ENCODE assay signal across 8 cellular contexts in the genomic region with DNA sequence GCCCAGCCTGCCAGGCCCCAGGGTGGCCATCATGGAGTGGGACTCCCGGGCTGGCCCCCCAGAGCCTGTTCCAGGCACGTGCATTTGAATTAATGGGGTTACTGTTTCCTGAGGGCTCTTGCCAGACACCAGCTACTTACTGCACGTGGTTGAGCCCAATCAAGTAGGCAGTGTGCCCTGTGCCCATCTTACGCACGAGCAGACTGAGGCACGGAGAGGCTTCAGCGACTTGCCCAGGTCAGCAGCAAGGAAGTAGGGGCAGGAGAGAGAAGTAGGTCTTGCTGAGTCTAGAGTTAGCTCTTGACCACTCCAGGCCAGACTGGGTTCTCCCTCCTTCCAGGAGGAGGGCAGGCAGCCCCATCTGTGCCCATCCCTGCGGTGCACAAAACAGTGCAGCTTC.
A peak's percentile ranks its signal among the peaks of the same experiment; 100 is the strongest.
DNase-seq lines count a peak whose midpoint lies in the region; FAIRE-seq and TF ChIP-seq lines count a peak whose summit lies in the region.
"Had no signal": no experiment of that assay in that cellular context is flagged by ENCODE, and none has a peak within 500 bp of the region (broad histone marks: within the 10 kb centered on the region; RNA-seq: fewer than 3 reads in every experiment).

No MANE protein-coding gene starts in this region.

- H3K56ac ChIP-seq in H1 (replicated peaks; ENCODE audit: insufficient read length, low read depth, low read length), result no peak overlapping the region

- no peaks in the 10 kb centered on the region for H3F3A ChIP-seq in MM.1S (ENCODE audit: insufficient read depth, low read length)

- no peak overlapping the region for H2BK5ac ChIP-seq in H1 (ENCODE audit: low read depth, low read length)

- H3K4ac ChIP-seq in H1 (replicated peaks; ENCODE audit: insufficient read length, low read depth, low read length), result no peak overlapping the region

- no peak overlapping the region for H2BK120ac ChIP-seq in H1 (replicated peaks; ENCODE audit: low read depth, low read length)

- TF ChIP-seq CTCF in MM.1S (IDR thresholded peaks at IDR 0.05; ENCODE audit: low read length) (no peak), H1 (IDR thresholded peaks at IDR 0.05; ENCODE audit: control extremely low read depth in 1 of 3, insufficient read depth in 1 of 3, low read depth in 1 of 3, low read length in 3 of 3) (no peak), osteoblast (IDR thresholded peaks at IDR 0.05; ENCODE audit: extremely low read depth, low read depth, low read length) (no peak)

- no peak overlapping the region for H2BK12ac ChIP-seq in H1 (ENCODE audit: low read depth, low read length)

- peak overlapping the region; percentile 92; the same call in 1 of the 2 replicates for H2BK15ac ChIP-seq in H1 (ENCODE audit: low read length)

- POLR2A ChIA-PET in H1 (lab: Charles Lee; ENCODE audit: partially characterized antibody), result no interaction called here

- H3K27ac ChIP-seq in MM.1S (ENCODE audit: low read length) (no peak overlapping the region), H1 (ENCODE audit: low read depth, low read length) (no peak overlapping the region), osteoblast (ENCODE audit: low read depth, low read length) (no peak overlapping the region)
- H3K27ac ChIP-seq: prostate gland had no signal

- H3K9ac ChIP-seq in MM.1S (ENCODE audit: low read length) (no peak overlapping the region), H1 (replicated peaks in 1 of 4; ENCODE audit: extremely low read depth in 1 of 4, low read depth in 3 of 4, low read length in 3 of 4) (no peak overlapping the region)

- H3K23ac ChIP-seq in H1 (ENCODE audit: insufficient read length), result no peak overlapping the region

- H4K91ac ChIP-seq in H1 (replicated peaks; ENCODE audit: insufficient read length, low read length), result peak overlapping the region; percentile 28

- H3K14ac ChIP-seq in H1 (ENCODE audit: insufficient read length), result no peak overlapping the region

- no peak overlapping the region for H2BK20ac ChIP-seq in H1 (ENCODE audit: low read length)

- no peaks in the 10 kb centered on the region for H3K36me3 ChIP-seq in MM.1S (replicated peaks; ENCODE audit: insufficient read depth, low read length)
- H3K36me3 ChIP-seq in H1 (ENCODE audit: control insufficient read depth in 2 of 4, insufficient read depth in 4 of 4, low read length in 3 of 4), result no peaks in the 10 kb centered on the region
- H3K36me3 ChIP-seq in osteoblast (ENCODE audit: insufficient read depth, low read length), result no peaks in the 10 kb centered on the region
- H3K36me3 ChIP-seq: prostate gland had no signal

- H4K20me1 ChIP-seq in MM.1S (ENCODE audit: insufficient read depth, low read length), result no peaks in the 10 kb centered on the region
- H4K20me1 ChIP-seq in H1 (replicated peaks in 1 of 2; ENCODE audit: control insufficient read depth in 1 of 2, insufficient read depth in 2 of 2, low read length in 2 of 2), result no peaks in the 10 kb centered on the region
- no peaks in the 10 kb centered on the region for H4K20me1 ChIP-seq in osteoblast (ENCODE audit: insufficient read depth, low read length)

- no peak overlapping the region for H3K4me3 ChIP-seq in MM.1S (ENCODE audit: low read length)
- H3K4me3 ChIP-seq in H1 (ENCODE audit: extremely low read depth in 1 of 4, insufficient read depth in 2 of 4, low read depth in 3 of 4, low read length in 4 of 4), result peak overlapping the region in 1 of 4 experiments; percentile 29; a peak in 2 of 8 replicates
- H3K4me3 ChIP-seq in osteoblast (ENCODE audit: insufficient read depth, low read length), result peak overlapping the region; percentile 64
- H3K4me3 ChIP-seq: prostate gland had no signal

- H3K9me2 ChIP-seq in MM.1S (replicated peaks; ENCODE audit: insufficient read depth, low read length), result no peaks in the 10 kb centered on the region

- peak overlapping the region; percentile 63; the same call in 1 of the 2 replicates for H3K4me2 ChIP-seq in MM.1S (ENCODE audit: low read depth, low read length)
- H3K4me2 ChIP-seq in H1 (ENCODE audit: insufficient read depth in 1 of 2, low read depth in 2 of 2, low read length in 2 of 2), result peak overlapping the region; percentile 1 to 61; a peak in 1 of 4 replicates
- peak overlapping the region; percentile 81 for H3K4me2 ChIP-seq in osteoblast (ENCODE audit: insufficient read depth, low read length)

- H3K4me1 ChIP-seq in MM.1S (ENCODE audit: low read length) (no peaks in the 10 kb centered on the region), H1 (replicated peaks in 1 of 4; ENCODE audit: control insufficient read depth in 3 of 4, insufficient read depth in 4 of 4, low read length in 3 of 4) (peaks cover 0 to 8% (median 4%) of the 10 kb centered on the region in 4 experiments; a peak in 4 of 7 replicates), osteoblast (ENCODE audit: insufficient read depth, low read length) (no peaks in the 10 kb centered on the region)
- H3K4me1 ChIP-seq: prostate gland had no signal

- H2AFZ ChIP-seq in MM.1S (ENCODE audit: low read length) (peak overlapping the region; percentile 63; the same call in 1 of the 2 replicates), H1 (ENCODE audit: low read length) (no peak overlapping the region), osteoblast (ENCODE audit: low read length) (peak overlapping the region; percentile 93)

- no peak for TF ChIP-seq RAD21 in H1 (IDR thresholded peaks at IDR 0.05 in 1 of 2, conservative IDR thresholded peaks at IDR 0.05 in 1 of 2; ENCODE audit: low read depth in 2 of 2, low read length in 2 of 2)

- no peak overlapping the region; the same call in 1 of the 2 replicates for H3K18ac ChIP-seq in H1 (ENCODE audit: extremely low read depth, low read length)

- H3K79me2 ChIP-seq in MM.1S (ENCODE audit: low read length), result no peaks in the 10 kb centered on the region
- no peaks in the 10 kb centered on the region for H3K79me2 ChIP-seq in H1 (ENCODE audit: control insufficient read depth in 1 of 2, insufficient read depth in 2 of 2, low read length in 2 of 2)
- no peaks in the 10 kb centered on the region for H3K79me2 ChIP-seq in osteoblast (ENCODE audit: insufficient read depth, low read length)

- peak overlapping the region; percentile 28; the same call in 1 of the 2 replicates for H4K8ac ChIP-seq in H1 (ENCODE audit: extremely low read depth, insufficient read depth, low read length)

- H4K5ac ChIP-seq in H1 (ENCODE audit: insufficient read length, low read depth, low read length), result no peak overlapping the region

- CTCF ChIA-PET in H1 (lab: Charles Lee; ENCODE audit: partially characterized antibody), result interaction anchor here (0.6 to 2.9 kb wide), 29 partner anchors 10 to 778 kb away, joined by 3 to 13 read pairs (median 4); no protein-coding TSS in a partner anchor

- H2AK5ac ChIP-seq in H1 (ENCODE audit: low read depth, low read length), result no peak overlapping the region

- no peaks in the 10 kb centered on the region for H3K79me1 ChIP-seq in H1 (ENCODE audit: low read depth, low read length)

- no peak for TF ChIP-seq EP300 in H1 (IDR thresholded peaks at IDR 0.05; ENCODE audit: borderline replicate concordance in 1 of 2, low read depth in 2 of 2, low read length in 2 of 2)

- TF ChIP-seq POLR2A in H1 (IDR thresholded peaks at IDR 0.05; ENCODE audit: control extremely low read depth in 1 of 2, low read depth in 2 of 2, low read length in 2 of 2), result no peak

- peak; percentile 2 for DNase-seq in GM03348 (ENCODE audit: low spot score)
- no peak for DNase-seq in MM.1S
- DNase-seq in H1 (ENCODE audit: low read depth in 1 of 2, low spot score in 2 of 2), result no peak
- no peak for DNase-seq in osteoblast (ENCODE audit: insufficient read length, low spot score, missing footprints)
- DNase-seq in iPS-NIHi7 (ENCODE audit: extremely low spot score), result no peak
- DNase-seq in anterior cingulate cortex (lab: John Stamatoyannopoulos, UW), result no peak
- no peak for DNase-seq in activated CD4-positive, alpha-beta T cell treated with anti-CD3 and anti-CD28 coated beads for 1 hour

- H3K27me3 ChIP-seq in MM.1S (replicated peaks; ENCODE audit: insufficient read depth, low read length) (peaks cover 23% of the 10 kb centered on the region), H1 (replicated peaks in 1 of 4; ENCODE audit: control insufficient read depth in 3 of 4, extremely low read depth in 1 of 4, insufficient read depth in 3 of 4, low read length in 3 of 4) (peaks cover 0 to 12% (median 9%) of the 10 kb centered on the region in 4 experiments; a peak in 6 of 7 replicates), osteoblast (ENCODE audit: insufficient read depth, low read length) (peaks cover 3% of the 10 kb centered on the region)

- peaks cover 4% of the 10 kb centered on the region; the same call in 1 of the 2 replicates for H3K23me2 ChIP-seq in H1 (ENCODE audit: low read depth, low read length)

- no peak for FAIRE-seq in H1 (lab: Jason Lieb, UNC)

- 78% methylated on average over 8 of the region's 8 CpGs; no CpG with 5 or more reads in 1 of the 2 experiments for WGBS in H1 (ENCODE audit: extremely low coverage in 1 of 2, insufficient coverage in 1 of 2, insufficient read length in 1 of 2, insufficient replicate concordance in 2 of 2, low coverage in 1 of 2, low lambda C conversion rate in 2 of 2, missing lambda C conversion rate in 1 of 2), 2 experiments

- H3K9me3 ChIP-seq in MM.1S (replicated peaks; ENCODE audit: insufficient read depth, low read length) (no peaks in the 10 kb centered on the region), H1 (ENCODE audit: insufficient read depth in 2 of 2, low read depth in 1 of 2, low read length in 1 of 2) (no peaks in the 10 kb centered on the region), osteoblast (ENCODE audit: low read depth, low read length) (no peaks in the 10 kb centered on the region)
- H3K9me3 ChIP-seq: prostate gland had no signal

TF ChIP-seq in H1, 55 proteins besides CTCF, POLR2A, EP300 and RAD21:
- TF ChIP-seq NRF1 (IDR thresholded peaks at IDR 0.05; ENCODE audit: low read depth, low read length), result no peak
- TF ChIP-seq RNF2 (IDR thresholded peaks at IDR 0.05; ENCODE audit: borderline replicate concordance, low read depth, low read length, missing control alignments, poor library complexity, severe bottlenecking), result no peak
- TF ChIP-seq RBBP5 (IDR thresholded peaks at IDR 0.05; ENCODE audit: borderline replicate concordance, low read depth, low read length), result no peak
- no peak for TF ChIP-seq EZH2 (IDR thresholded peaks at IDR 0.05; ENCODE audit: low read depth, low read length, severe bottlenecking)
- TF ChIP-seq BACH1 (IDR thresholded peaks at IDR 0.05; ENCODE audit: low read length), result no peak
- TF ChIP-seq SIRT6 (IDR thresholded peaks at IDR 0.05; ENCODE audit: low read length), result no peak

Comparison
In these comparisons a context has a peak if more than half of its experiments do, and no peak if none do; other contexts are left out.
1. H3K4me2 ChIP-seq: peak in every context shown above with its lines; median percentile 81 in osteoblast; 63 in MM.1S; 31 in H1.